9 cellular contexts compared by ENCODE assay signal in genomic region chr19:4328991-4329681, GRCh38. TPM values are rescaled to one million over a fixed set of nuclear protein-coding genes. Genes with fewer than 3 reads are reported as not detected.
DNase-seq lines count a peak whose midpoint lies in the region; FAIRE-seq and TF ChIP-seq lines count a peak whose summit lies in the region.
"Not testable (repeated sequence)": the region's sequence is repeated elsewhere in the genome, so short reads cannot be mapped to it uniquely, and the experiment has no call there.
"Had no signal": no experiment of that assay in that cellular context is flagged by ENCODE, and none has a peak within 500 bp of the region (broad histone marks: within the 10 kb centered on the region; RNA-seq: fewer than 3 reads in every experiment).

No MANE protein-coding gene starts in this region.

- TF ChIP-seq CTCF in 22Rv1 (IDR thresholded peaks at IDR 0.05); chondrocyte (IDR thresholded peaks at IDR 0.05); hepatocyte (IDR thresholded peaks at IDR 0.05; ENCODE audit: poor library complexity); neural crest cell (conservative IDR thresholded peaks at IDR 0.05): not testable (repeated sequence)

- H3K27ac Mint-ChIP-seq in chondrocyte (ENCODE audit: unreplicated experiment), result peak overlapping the region; percentile 17
- H3K27ac Mint-ChIP-seq in neural crest cell (ENCODE audit: unreplicated experiment), result not testable (repeated sequence)

- H4K20me1 ChIP-seq in hepatocyte (ENCODE audit: insufficient read depth, poor library complexity, severe bottlenecking), result not testable (repeated sequence)

- not testable (repeated sequence) for H3K36me3 Mint-ChIP-seq in chondrocyte (ENCODE audit: low read depth); neural crest cell (ENCODE audit: low read depth)

- peaks cover 18% of the 10 kb centered on the region for H3K4me1 Mint-ChIP-seq in chondrocyte (ENCODE audit: low read depth)
- H3K4me1 Mint-ChIP-seq in neural crest cell, result peaks cover 19% of the 10 kb centered on the region

- DNase-seq in GM19239 (ENCODE audit: insufficient read length, low spot score); chondrocyte (ENCODE audit: low spot score); neural crest cell (ENCODE audit: low read depth, low spot score): not testable (repeated sequence)
- DNase-seq in RPMI8226 (peak; percentile 49), activated T-cell treated with anti-CD3 and anti-CD28 coated beads for 48 hours (ENCODE audit: low read depth) (peak; percentile 65), hepatocyte (ENCODE audit: low spot score) (peak; percentile 30)
- DNase-seq in stimulated activated CD4-positive, alpha-beta T cell treated with anti-CD3 and anti-CD28 coated beads, Interleukin-4, amount 100 ng/mL, for 4 hours, result peak; percentile 58 to 61

- H3K36me3 ChIP-seq in hepatocyte (replicated peaks; ENCODE audit: insufficient read depth, low read depth), result not testable (repeated sequence)

- peaks cover 12% of the 10 kb centered on the region for H3K4me1 ChIP-seq in hepatocyte (ENCODE audit: insufficient read depth)

- H2AFZ ChIP-seq in hepatocyte, result peak overlapping the region; percentile 42

- H3K4me3 Mint-ChIP-seq in chondrocyte (ENCODE audit: unreplicated experiment) (peak overlapping the region; percentile 78), neural crest cell (peak overlapping the region; percentile 85)

- not testable (repeated sequence) for H3K79me2 ChIP-seq in hepatocyte

- H3K9me2 ChIP-seq in hepatocyte (replicated peaks; ENCODE audit: insufficient read depth), result not testable (repeated sequence)

- H3K27me3 Mint-ChIP-seq in chondrocyte (ENCODE audit: low read depth), result not testable (repeated sequence)
- H3K27me3 Mint-ChIP-seq in neural crest cell (ENCODE audit: low read depth), result peaks cover 17% of the 10 kb centered on the region

- peak; percentile 91 for FAIRE-seq in GM19239 (lab: Jason Lieb, UNC)

- not testable (repeated sequence) for H3K27me3 ChIP-seq in hepatocyte

- 78% methylated on average over 33 of the region's 35 CpGs for whole genome bisulfite sequencing in hepatocyte (ENCODE audit: low lambda C conversion rate, missing lambda C conversion rate)

- H3K9me3 ChIP-seq in hepatocyte (ENCODE audit: low read depth), result not testable (repeated sequence)

- peak overlapping the region; percentile 30 for H3K4me3 ChIP-seq in hepatocyte

- peak overlapping the region; percentile 81 for H3K27ac ChIP-seq in 22Rv1
- H3K27ac ChIP-seq in hepatocyte, result not testable (repeated sequence)

- H3K4me2 ChIP-seq in hepatocyte, result peak overlapping the region; percentile 82

- not testable (repeated sequence) for H3K9me3 Mint-ChIP-seq in chondrocyte (ENCODE audit: low read depth); neural crest cell

RNA-seq across cellular contexts. Expression of gene STAP2, which starts 9.5 kb away (rescaled TPM):
- total RNA-seq in chondrocyte (0.85 to 2.0 TPM (median 1.0 TPM) in 3 replicates), hepatocyte (27.5 and 28.1 TPM in 2 replicates), neural crest cell (4.1 and 5.0 TPM in 2 replicates)
- 34.4 and 45.2 TPM in 2 replicates for polyA plus RNA-seq in hepatocyte

RNA-seq across cellular contexts. Expression of gene MPND, which starts 14.2 kb away (rescaled TPM):
- total RNA-seq in chondrocyte (13.6 to 14.9 TPM (median 14.1 TPM) in 3 replicates), hepatocyte (11.2 and 16.6 TPM in 2 replicates), neural crest cell (45.3 and 45.6 TPM in 2 replicates)
- polyA plus RNA-seq in hepatocyte, result 17.0 and 21.9 TPM in 2 replicates

RNA-seq across cellular contexts. Expression of gene FSD1, which starts 24.7 kb away (rescaled TPM):
- total RNA-seq in chondrocyte, result 8.8 to 13.7 TPM (median 11.6 TPM) in 3 replicates
- 1.2 and 6.3 TPM in 2 replicates for total RNA-seq in hepatocyte
- 2.4 and 2.8 TPM in 2 replicates for polyA plus RNA-seq in hepatocyte
- 51.9 and 53.5 TPM in 2 replicates for total RNA-seq in neural crest cell

RNA-seq across cellular contexts. Expression of gene TMIGD2, which starts 26.9 kb away (rescaled TPM):
- not detected in 3 replicates for total RNA-seq in chondrocyte
- not detected in 2 replicates for total RNA-seq in hepatocyte
- polyA plus RNA-seq in hepatocyte, result 0.55 TPM in 1 of 2 replicates, not detected in the other
- not detected in 2 replicates for total RNA-seq in neural crest cell

RNA-seq across cellular contexts. Expression of gene SHD, which starts 50.1 kb away (rescaled TPM):
- not detected in 3 replicates for total RNA-seq in chondrocyte
- total RNA-seq in hepatocyte, result 0.08 TPM in 1 of 2 replicates, not detected in the other
- polyA plus RNA-seq in hepatocyte, result 3.4 and 4.6 TPM in 2 replicates
- total RNA-seq in neural crest cell, result 2.7 and 4.5 TPM in 2 replicates
- total RNA-seq: OCI-LY7 had no signal
